ENCODE assay signal across 6 cellular contexts in the genomic region with DNA sequence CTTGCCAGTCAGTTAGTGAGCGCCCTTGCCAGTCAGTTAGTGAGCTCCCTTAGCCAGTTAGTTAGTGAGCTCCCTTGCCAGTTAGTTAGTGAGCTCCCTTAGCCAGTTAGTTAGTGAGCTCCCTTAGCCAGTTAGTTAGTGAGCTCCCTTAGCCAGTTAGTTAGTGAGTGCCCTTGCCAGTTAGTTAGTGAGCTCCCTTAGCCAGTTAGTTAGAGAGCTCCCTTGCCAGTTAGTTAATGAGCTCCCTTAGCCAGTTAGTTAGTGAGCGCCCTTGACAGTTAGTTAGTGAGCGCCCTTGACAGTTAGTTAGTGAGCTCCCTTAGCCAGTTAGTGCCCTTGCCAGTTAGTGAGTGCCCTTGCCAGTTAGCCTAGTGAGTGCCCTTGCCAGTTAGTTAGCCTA. TPM values are rescaled to one million over a fixed set of nuclear protein-coding genes. Genes with fewer than 3 reads are reported as not detected.
DNase-seq lines count a peak whose midpoint lies in the region; ATAC-seq and TF ChIP-seq lines count a peak whose summit lies in the region.
"Not testable (repeated sequence)": the region's sequence is repeated elsewhere in the genome, so short reads cannot be mapped to it uniquely, and the experiment has no call there.

No MANE protein-coding gene starts in this region.

- H3K36me3 ChIP-seq in GM23338 (ENCODE audit: insufficient read depth), result not testable (repeated sequence)
- H3K36me3 ChIP-seq in endodermal cell (ENCODE audit: control insufficient read depth, insufficient read depth, low read length), result peaks cover 57% of the 10 kb centered on the region
- peaks cover 0 to 33% (median 24%) of the 10 kb centered on the region in 9 donors for H3K36me3 ChIP-seq in heart left ventricle
- peaks cover 39% of the 10 kb centered on the region for H3K36me3 ChIP-seq in left ventricle myocardium inferior

- DNase-seq in GM23338 (ENCODE audit: low spot score); endodermal cell; heart left ventricle; left ventricle myocardium inferior; right cardiac atrium; neural crest cell (ENCODE audit: low read depth, low spot score): not testable (repeated sequence)

- not testable (repeated sequence) for TF ChIP-seq POLR2A in heart left ventricle (IDR thresholded peaks at IDR 0.05)

- H2AFZ ChIP-seq in GM23338, result not testable (repeated sequence)

- H3K4me1 ChIP-seq in GM23338 (ENCODE audit: insufficient read depth); endodermal cell (ENCODE audit: control insufficient read depth, insufficient read depth, low read length); right cardiac atrium (ENCODE audit: control insufficient read depth, insufficient read depth, low read length): not testable (repeated sequence)
- peaks cover 0 to 13% (median 4%) of the 10 kb centered on the region in 12 donors for H3K4me1 ChIP-seq in heart left ventricle
- H3K4me1 ChIP-seq in left ventricle myocardium inferior, result peaks cover 13% of the 10 kb centered on the region

- not testable (repeated sequence) for H4K20me1 ChIP-seq in GM23338 (replicated peaks; ENCODE audit: insufficient read depth)

- intact Hi-C loops in heart left ventricle (cut with DNase I); left ventricle myocardium inferior (cut with micrococcal nuclease); right cardiac atrium (cut with DNase I): not testable (repeated sequence)

- H3F3A ChIP-seq in GM23338 (replicated peaks; ENCODE audit: low read depth), result not testable (repeated sequence)

- not testable (repeated sequence) for H3K4me1 Mint-ChIP-seq in GM23338, endodermal cell, neural crest cell

- not testable (repeated sequence) for H3K4me3 ChIP-seq in GM23338; endodermal cell (ENCODE audit: low read length); heart left ventricle; left ventricle myocardium inferior; right cardiac atrium (ENCODE audit: low read length)

- not testable (repeated sequence) for H3K4me2 ChIP-seq in GM23338

- not testable (repeated sequence) for H3K9me2 ChIP-seq in GM23338 (ENCODE audit: insufficient read depth)

- not testable (repeated sequence) for H3K9me3 ChIP-seq in endodermal cell (ENCODE audit: control insufficient read depth, low read length); heart left ventricle; left ventricle myocardium inferior (replicated peaks); right cardiac atrium (ENCODE audit: control insufficient read depth, low read length)

- not testable (repeated sequence) for H3K27me3 Mint-ChIP-seq in GM23338 (ENCODE audit: insufficient read depth, low read depth, poor library complexity); endodermal cell (ENCODE audit: insufficient read depth); neural crest cell (ENCODE audit: low read depth)

- H3K36me3 Mint-ChIP-seq in GM23338 (ENCODE audit: low read depth) (peaks cover 47% of the 10 kb centered on the region), endodermal cell (ENCODE audit: low read depth) (peaks cover 49% of the 10 kb centered on the region), neural crest cell (ENCODE audit: low read depth) (peaks cover 23% of the 10 kb centered on the region)

- H3K27ac ChIP-seq in GM23338 (ENCODE audit: low read depth); endodermal cell (ENCODE audit: low read depth, low read length): not testable (repeated sequence)
- H3K27ac ChIP-seq in heart left ventricle (peak overlapping the region in 9 of 12 donors; percentile 31 to 82 (median 63)), left ventricle myocardium inferior (replicated peaks) (peak overlapping the region; percentile 74), right cardiac atrium (ENCODE audit: low read length) (peak overlapping the region; percentile 55)

- not testable (repeated sequence) for TF ChIP-seq CTCF in GM23338 (conservative IDR thresholded peaks at IDR 0.05; ENCODE audit: low read depth in 2 of 2); endodermal cell (conservative IDR thresholded peaks at IDR 0.05); heart left ventricle (IDR thresholded peaks at IDR 0.05); left ventricle myocardium inferior (IDR thresholded peaks at IDR 0.05; ENCODE audit: borderline replicate concordance); neural crest cell (conservative IDR thresholded peaks at IDR 0.05)

- not testable (repeated sequence) for H3K9me3 Mint-ChIP-seq in GM23338, endodermal cell, neural crest cell

- 90 to 96% methylated on average over 3 of the region's 3 CpGs for WGBS in endodermal cell (ENCODE audit: insufficient coverage in 1 of 2, insufficient read length in 1 of 2), 2 experiments
- WGBS in heart left ventricle, 4 donors, result 96 to 98% (median 97%) methylated on average over 3 of the region's 3 CpGs
- 94% methylated on average over 3 of the region's 3 CpGs for whole genome bisulfite sequencing in right cardiac atrium

- ATAC-seq in GM23338, heart left ventricle, right cardiac atrium: not testable (repeated sequence)

- H3K9ac ChIP-seq in endodermal cell (ENCODE audit: extremely low read depth, low read length, poor library complexity, severe bottlenecking), result not testable (repeated sequence)

- not testable (repeated sequence) for H3K79me2 ChIP-seq in GM23338 (replicated peaks; ENCODE audit: insufficient read depth)

- H3K27me3 ChIP-seq in GM23338 (ENCODE audit: insufficient read depth); endodermal cell (ENCODE audit: control insufficient read depth, insufficient read depth, low read length, poor library complexity, severe bottlenecking); heart left ventricle; left ventricle myocardium inferior (ENCODE audit: low read depth); right cardiac atrium (ENCODE audit: control insufficient read depth, insufficient read depth): not testable (repeated sequence)

- H3K27ac Mint-ChIP-seq in GM23338 (peak overlapping the region; percentile 73), endodermal cell (peak overlapping the region; percentile 35)
- not testable (repeated sequence) for H3K27ac Mint-ChIP-seq in neural crest cell (ENCODE audit: unreplicated experiment)

- not testable (repeated sequence) for H3K4me3 Mint-ChIP-seq in GM23338, endodermal cell
- H3K4me3 Mint-ChIP-seq in neural crest cell, result peak overlapping the region; percentile 42

RNA-seq across cellular contexts. Expression of a gene that starts 7.5 kb away (rescaled TPM):
- 17.3 and 17.4 TPM in 2 replicates for total RNA-seq in GM23338 (2014; rRNA removed; shearing (Covaris generic))
- polyA plus RNA-seq in GM23338 (2016; fragmentation: Nextera tagmentation; extraction: Ambion mirVana) (19.7 and 24.5 TPM in 2 replicates), heart left ventricle (10 to 100 TPM; 33.3 to 62.0 TPM), right cardiac atrium (36.8 TPM)
- total RNA-seq in endodermal cell (10 to 100 TPM; 26.7 to 27.0 TPM), heart left ventricle (100 to 1,000 TPM in 1 of 9 donors, 10 to 100 TPM in 8; 23.9 to 149 (median 39.7) TPM), left ventricle myocardium inferior (42.3 TPM), right cardiac atrium (10 to 100 TPM; 21.6 to 40.1 (median 36.3) TPM), neural crest cell (31.0 and 33.5 TPM in 2 replicates)
- 19.2 TPM for polyA plus RNA-seq in endodermal cell (2013, experiment 1 of 2)
- polyA plus RNA-seq in endodermal cell (2013, experiment 2 of 2), result 22.2 TPM

RNA-seq across cellular contexts. Expression of a gene that starts 7.7 kb away (rescaled TPM):
- total RNA-seq in GM23338 (2014; rRNA removed; shearing (Covaris generic)), result 90.3 and 125 TPM in 2 replicates
- polyA plus RNA-seq in GM23338 (2016; fragmentation: Nextera tagmentation; extraction: Ambion mirVana), result 29.6 and 33.6 TPM in 2 replicates
- total RNA-seq in endodermal cell, result 100 to 1,000 TPM; 165 to 212 TPM
- 85.3 TPM for polyA plus RNA-seq in endodermal cell (2013, experiment 1 of 2)
- polyA plus RNA-seq in endodermal cell (2013, experiment 2 of 2), result 81.7 TPM
- 10 to 100 TPM in 4 of 9 donors, 1 to 10 TPM in 5; 5.3 to 18.6 (median 9.8) TPM for total RNA-seq in heart left ventricle
- 10 to 100 TPM in 1 of 2 donors, 1 to 10 TPM in 1; 8.4 to 11.3 TPM for polyA plus RNA-seq in heart left ventricle
- total RNA-seq in left ventricle myocardium inferior, result 9.0 TPM
- total RNA-seq in right cardiac atrium, result 10 to 100 TPM; 13.0 to 22.1 (median 15.8) TPM
- polyA plus RNA-seq in right cardiac atrium, result 10.6 TPM
- total RNA-seq in neural crest cell, result 168 and 174 TPM in 2 replicates

RNA-seq across cellular contexts. Expression of a gene that starts 15.8 kb away (rescaled TPM):
- total RNA-seq in GM23338 (2014; rRNA removed; shearing (Covaris generic)), result 99.7 and 108 TPM in 2 replicates
- polyA plus RNA-seq in GM23338 (2016; fragmentation: Nextera tagmentation; extraction: Ambion mirVana) (31.1 and 33.0 TPM in 2 replicates), heart left ventricle (10 to 100 TPM; 20.7 to 31.8 TPM), right cardiac atrium (15.1 TPM)
- total RNA-seq in endodermal cell (10 to 100 TPM; 60.2 to 64.3 TPM), heart left ventricle (10 to 100 TPM; 21.2 to 46.5 (median 27.6) TPM), left ventricle myocardium inferior (27.3 TPM), right cardiac atrium (10 to 100 TPM; 21.2 to 24.0 (median 23.2) TPM), neural crest cell (61.5 and 61.8 TPM in 2 replicates)
- polyA plus RNA-seq in endodermal cell (2013, experiment 1 of 2), result 34.9 TPM
- polyA plus RNA-seq in endodermal cell (2013, experiment 2 of 2), result 37.3 TPM
